Comparison of ENCODE assay signal across 8 cellular contexts in the genomic region with DNA sequence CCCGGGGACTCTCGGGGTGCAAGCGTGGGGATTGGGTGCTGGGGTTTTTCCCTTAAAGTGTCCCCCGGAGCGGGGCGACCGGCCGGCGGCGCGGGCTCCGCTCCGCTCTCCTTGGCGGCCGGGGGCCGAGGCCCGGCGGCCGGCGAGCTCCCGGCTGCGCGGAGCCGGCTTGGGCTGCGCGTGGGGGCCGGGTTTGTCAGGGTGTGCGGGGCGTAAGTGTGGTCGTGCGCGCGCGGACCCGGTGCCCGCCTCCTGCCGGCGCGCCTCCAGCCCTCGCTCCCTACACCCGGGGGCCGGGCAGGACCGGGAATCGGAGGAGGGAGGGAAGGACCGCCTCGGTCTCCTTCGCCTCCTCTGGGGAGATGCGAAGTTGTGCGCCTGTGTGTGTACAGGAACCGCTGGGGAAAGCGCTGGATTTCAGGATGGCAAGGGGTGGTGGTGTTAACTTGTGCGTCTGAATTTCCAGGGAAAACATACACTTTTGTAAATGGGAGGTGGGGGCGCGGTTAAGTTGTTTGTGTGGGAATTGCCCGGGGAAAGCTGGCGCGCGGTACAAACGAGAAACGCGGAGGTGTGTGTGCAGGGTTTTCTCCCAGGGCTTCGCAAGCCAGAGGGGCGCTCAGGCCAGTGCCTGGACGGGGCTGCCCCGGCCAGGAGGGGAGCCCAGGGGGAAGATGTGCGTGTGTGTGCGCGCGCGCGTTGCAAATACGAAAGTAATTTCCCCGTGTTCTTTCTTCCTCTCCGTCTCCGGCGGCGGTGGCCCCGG. TPM values are rescaled to one million over a fixed set of nuclear protein-coding genes. Genes with fewer than 3 reads are reported as not detected.
DNase-seq lines count a peak whose midpoint lies in the region; ATAC-seq and TF ChIP-seq lines count a peak whose summit lies in the region.

No MANE protein-coding gene starts in this region.

- CTCF ChIA-PET in PC-9 (lab: Charles Lee) = no interaction called here

- H3K79me2 ChIP-seq in PC-9 (ENCODE audit: low read depth) = peaks cover 52% of the 10 kb centered on the region

- no peaks in the 10 kb centered on the region for H3K27me3 ChIP-seq in PC-9 (ENCODE audit: insufficient read depth, low read depth)

- intact Hi-C loops in PC-9 (cut with micrococcal nuclease; ENCODE audit: unreplicated experiment) = loop anchor here (2.0 to 10.0 kb wide), 7 partner anchors 43 to 1023 kb away; no protein-coding TSS in a partner anchor
- intact Hi-C loops in left ventricle myocardium superior (cut with micrococcal nuclease) = loop anchor here (10.0 kb wide), 3 partner anchors 75 to 115 kb away; no protein-coding TSS in a partner anchor

- DNase-seq in DMS53 (lab: John Stamatoyannopoulos, UW) = peak; percentile 69
- DNase-seq in DMS53 treated with DMSO at 0.1 percent for 48 hours (lab: John Stamatoyannopoulos, UW; ENCODE audit: unreplicated experiment) = no peak
- DNase-seq in PC-9 = peak in 1 of 2 experiments; percentile 47
- DNase-seq in left ventricle myocardium superior = peak; percentile 78
- no peak for DNase-seq in retinal pigment epithelial cell (ENCODE audit: low read depth)

- POLR2A ChIA-PET in PC-9 (lab: Charles Lee; ENCODE audit: unreplicated experiment) = no interaction called here

- H3F3A ChIP-seq in PC-9 (ENCODE audit: insufficient read depth, low read depth) = peaks cover 14% of the 10 kb centered on the region; the same call in 1 of the 2 replicates

- H3K36me3 ChIP-seq in PC-9 (ENCODE audit: low read depth) = no peaks in the 10 kb centered on the region

- no peaks in the 10 kb centered on the region for H3K9me2 ChIP-seq in PC-9 (ENCODE audit: insufficient read depth)

- BruUV-seq in PC-9 (replicated peaks; lab: Mats Ljungman, UMichigan) = TSS peak; percentile 11

- H3K4me1 ChIP-seq in PC-9 (replicated peaks; ENCODE audit: insufficient read depth) = peaks cover 45% of the 10 kb centered on the region

- peak overlapping the region; percentile 99 for H3K4me2 ChIP-seq in PC-9

- ATAC-seq in HG02884 (IDR thresholded peaks at IDR 0.05; ENCODE audit: unreplicated experiment) (peak; percentile 20), left ventricle myocardium superior (peak; percentile 1), HG03378 (IDR thresholded peaks at IDR 0.05; ENCODE audit: unreplicated experiment) (no peak)

- H3K4me3 ChIP-seq in PC-9 = peak overlapping the region; percentile 85
- peak overlapping the region; percentile 92 for H3K4me3 ChIP-seq in retinal pigment epithelial cell (ENCODE audit: low read length)

- H3K9me3 ChIP-seq in PC-9 (ENCODE audit: insufficient read depth, low read depth) = no peaks in the 10 kb centered on the region

- peak overlapping the region; percentile 33 for H3K27ac ChIP-seq in PC-9
- H3K27ac ChIP-seq in adipose tissue (ENCODE audit: low read depth, low read length) = peak overlapping the region; percentile 74

- peaks cover 26% of the 10 kb centered on the region for H4K20me1 ChIP-seq in PC-9 (ENCODE audit: insufficient read depth)

- TF ChIP-seq CTCF in PC-9 (conservative IDR thresholded peaks at IDR 0.05) = no peak
- peak; percentile 8 for TF ChIP-seq CTCF in retinal pigment epithelial cell (conservative IDR thresholded peaks at IDR 0.05; ENCODE audit: low read depth, low read length)

- peak overlapping the region; percentile 79 for H2AFZ ChIP-seq in PC-9

- whole genome bisulfite sequencing in adipose tissue, 3 donors = 0 to 1% (median 0%) methylated on average over 74 to 78 of the region's 78 CpGs

RNA-seq across cellular contexts. Expression of gene ZMIZ1, which starts 0.7 kb away (rescaled TPM):
- 47.6 and 48.5 TPM in 2 replicates for total RNA-seq in PC-9 (2021)
- 10 to 100 TPM; 17.4 to 37.1 (median 26.1) TPM for polyA plus RNA-seq in adipose tissue
- 49.5 TPM for total RNA-seq in left ventricle myocardium superior

Comparison
In these comparisons a context has a peak if more than half of its experiments do, and no peak if none do; other contexts are left out.
1. DNase-seq: peak in DMS53 (single experiment) and left ventricle myocardium superior (single experiment); none in DMS53 treated with DMSO at 0.1 percent for 48 hours (single experiment) and retinal pigment epithelial cell (single experiment).